ENCODE assay signal across 15 cellular contexts in the genomic region with DNA sequence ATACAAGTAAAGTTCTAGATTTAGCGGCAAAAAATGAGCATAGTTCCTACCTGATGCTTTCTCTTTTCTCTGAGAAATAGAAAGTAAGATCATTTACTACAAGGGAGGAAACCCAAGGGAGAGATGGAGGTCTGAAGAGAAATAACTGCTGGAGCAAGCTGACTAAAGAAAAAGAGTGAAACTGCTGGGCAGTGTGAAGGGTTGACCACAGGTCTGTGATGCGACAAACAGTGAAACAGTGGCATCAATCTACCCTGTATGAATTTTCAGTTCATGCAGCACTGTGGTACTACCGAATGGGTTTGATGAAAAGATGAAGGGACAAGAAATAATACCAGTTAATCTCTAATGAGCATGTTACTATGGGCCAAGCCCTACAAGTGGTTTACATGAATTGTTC. TPM values are rescaled to one million over a fixed set of nuclear protein-coding genes. Genes with fewer than 3 reads are reported as not detected.
DNase-seq lines count a peak whose midpoint lies in the region; ATAC-seq and TF ChIP-seq lines count a peak whose summit lies in the region.
"Had no signal": no experiment of that assay in that cellular context is flagged by ENCODE, and none has a peak within 500 bp of the region (broad histone marks: within the 10 kb centered on the region; RNA-seq: fewer than 3 reads in every experiment).

No MANE protein-coding gene starts in this region.

- TF ChIP-seq POLR2A in adrenal gland (IDR thresholded peaks at IDR 0.05), result no peak

- H3K27me3 ChIP-seq in adrenal gland, result no peaks in the 10 kb centered on the region
- H3K27me3 ChIP-seq: tibial artery had no signal

- peak overlapping the region; percentile 22 for H3K27ac Mint-ChIP-seq in activated CD4-positive, alpha-beta T cell treated with anti-CD3 and anti-CD28 coated beads, Interleukin-2, amount 10 ng/mL, durations not matched to agents 24 days and 14 days
- H3K27ac Mint-ChIP-seq in natural killer cell, result peak overlapping the region; percentile 41 to 56

- H3K4me1 ChIP-seq in adrenal gland (replicated peaks in 1 of 2), result peaks cover 0 to 12% of the 10 kb centered on the region in 2 donors

- H3K27ac ChIP-seq in adrenal gland, result no peak overlapping the region
- H3K27ac ChIP-seq: tibial artery had no signal

- peaks cover 31% of the 10 kb centered on the region for H3K36me3 Mint-ChIP-seq in activated CD4-positive, alpha-beta T cell treated with anti-CD3 and anti-CD28 coated beads, Interleukin-2, amount 10 ng/mL, durations not matched to agents 24 days and 14 days (ENCODE audit: low read depth)
- peaks cover 12% of the 10 kb centered on the region for H3K36me3 Mint-ChIP-seq in natural killer cell

- peaks cover 20% of the 10 kb centered on the region for H3K4me1 Mint-ChIP-seq in activated CD4-positive, alpha-beta T cell treated with anti-CD3 and anti-CD28 coated beads, Interleukin-2, amount 10 ng/mL, durations not matched to agents 24 days and 14 days
- H3K4me1 Mint-ChIP-seq in natural killer cell, result peaks cover 46 to 49% of the 10 kb centered on the region in 2 donors

- no peak overlapping the region for H3K4me3 Mint-ChIP-seq in activated CD4-positive, alpha-beta T cell treated with anti-CD3 and anti-CD28 coated beads, Interleukin-2, amount 10 ng/mL, durations not matched to agents 24 days and 14 days
- no peak overlapping the region for H3K4me3 Mint-ChIP-seq in natural killer cell

- no peak for DNase-seq in activated CD4-positive, alpha-beta T cell treated with anti-CD3 and anti-CD28 coated beads, Interleukin-2, amount 10 ng/mL, durations not matched to agents 24 days and 14 days
- no peak for DNase-seq in activated CD4-positive, alpha-beta T cell treated with anti-CD3 and anti-CD28 coated beads, Interleukin-2, amount 50 U/mL, for 4 hours
- DNase-seq in natural killer cell, result no peak
- DNase-seq in adrenal gland, result no peak
- DNase-seq: 8988T, Caco-2, kidney, NCI-H2029 treated with DMSO at 0.1 percent for 48 hours, NCI-H82, Right ventricle myocardium superior, tibial artery had no signal

- ATAC-seq in GM21390 (IDR thresholded peaks at IDR 0.05; ENCODE audit: unreplicated experiment) (peak; percentile 53), HG03571 (IDR thresholded peaks at IDR 0.05; ENCODE audit: unreplicated experiment) (peak; percentile 60), natural killer cell (peak in 2 of 3 donors; percentile 43 to 44), HG02840 (IDR thresholded peaks at IDR 0.05; ENCODE audit: low FRiP score, unreplicated experiment) (no peak), GM19035 (IDR thresholded peaks at IDR 0.05; ENCODE audit: unreplicated experiment) (no peak)

- no peak overlapping the region for H3K4me3 ChIP-seq in adrenal gland
- H3K4me3 ChIP-seq: tibial artery had no signal

- H3K9me3 Mint-ChIP-seq in activated CD4-positive, alpha-beta T cell treated with anti-CD3 and anti-CD28 coated beads, Interleukin-2, amount 10 ng/mL, durations not matched to agents 24 days and 14 days, result peaks cover 5% of the 10 kb centered on the region
- H3K9me3 Mint-ChIP-seq in natural killer cell, result no peaks in the 10 kb centered on the region

- no peaks in the 10 kb centered on the region for H3K27me3 Mint-ChIP-seq in activated CD4-positive, alpha-beta T cell treated with anti-CD3 and anti-CD28 coated beads, Interleukin-2, amount 10 ng/mL, durations not matched to agents 24 days and 14 days
- no peaks in the 10 kb centered on the region for H3K27me3 Mint-ChIP-seq in natural killer cell (ENCODE audit: low read depth in 2 of 2)

- intact Hi-C loops in activated CD4-positive, alpha-beta T cell treated with anti-CD3 and anti-CD28 coated beads, Interleukin-2, amount 10 ng/mL, durations not matched to agents 24 days and 14 days (cut with micrococcal nuclease), result no loop called here
- intact Hi-C loops in natural killer cell (cut with micrococcal nuclease) (no loop called here), adrenal gland (cut with DNase I) (no loop called here)

- no peaks in the 10 kb centered on the region for H3K9me3 ChIP-seq in adrenal gland (replicated peaks in 1 of 3)
- H3K9me3 ChIP-seq: Caco-2, tibial artery had no signal

- no peaks in the 10 kb centered on the region for H3K36me3 ChIP-seq in adrenal gland (replicated peaks in 1 of 2)

- TF ChIP-seq CTCF in natural killer cell (IDR thresholded peaks at IDR 0.05) (no peak), adrenal gland (IDR thresholded peaks at IDR 0.05) (no peak)

- 95 to 100% (median 97%) methylated on average over 3 of the region's 3 CpGs for WGBS in adrenal gland, 4 donors

RNA-seq across cellular contexts. Expression of a gene that starts 52.2 kb away (rescaled TPM):
- total RNA-seq in activated CD4-positive, alpha-beta T cell treated with anti-CD3 and anti-CD28 coated beads, Interleukin-2, amount 10 ng/mL, durations not matched to agents 24 days and 14 days, result 92.6 and 97.3 TPM in 2 replicates
- total RNA-seq in natural killer cell, result 100 to 1,000 TPM; 102 to 125 (median 115) TPM
- total RNA-seq in adrenal gland, result 100 to 1,000 TPM in 1 of 8 donors, 10 to 100 TPM in 7; 40.5 to 103 (median 66.4) TPM
- 100 to 1,000 TPM in 1 of 3 donors, 10 to 100 TPM in 2; 74.5 to 122 (median 80.8) TPM for polyA plus RNA-seq in adrenal gland

Comparison
In these comparisons a context has a peak if more than half of its experiments do, and no peak if none do; other contexts are left out.
1. ATAC-seq: peak in GM21390 (single experiment), HG03571 (single experiment) and natural killer cell (2 of 3); none in HG02840 (single experiment) and GM19035 (single experiment).